ENCODE assay signal across 14 cellular contexts in genomic region chr2:20478961-20479360, GRCh38.
DNase-seq lines count a peak whose midpoint lies in the region; ATAC-seq lines count a peak whose summit lies in the region.
"Had no signal": no experiment of that assay in that cellular context is flagged by ENCODE, and none has a peak within 500 bp of the region (broad histone marks: within the 10 kb centered on the region; RNA-seq: fewer than 3 reads in every experiment).

No MANE protein-coding gene starts in this region.

- DNase-seq in activated effector memory CD4-positive, alpha-beta T cell treated with anti-CD3 and anti-CD28 coated beads, Interleukin-2, amount 50 U/mL, for 16 hours: peak; percentile 31
- DNase-seq in activated effector memory CD4-positive, alpha-beta T cell treated with Interleukin-2 at 50 U/mL for 16 hours: no peak
- DNase-seq in islet precursor cell: peak; percentile 30
- peak; percentile 39 for DNase-seq in pons (ENCODE audit: low spot score)
- DNase-seq in NCI-H69 (lab: John Stamatoyannopoulos, UW): no peak
- DNase-seq: CD8-positive, alpha-beta memory T cell; DND-41; GOT3; NCI-H1417; NCI-H187 treated with DMSO at 0.1 percent for 48 hours; NCI-H526 treated with DMSO at 0.1 percent for 48 hours had no signal

- ATAC-seq in GM21723 (IDR thresholded peaks at IDR 0.05; ENCODE audit: unreplicated experiment) (no peak), GM18861 (IDR thresholded peaks at IDR 0.05; ENCODE audit: unreplicated experiment) (no peak), GM19324 (IDR thresholded peaks at IDR 0.05; ENCODE audit: low FRiP score, unreplicated experiment) (no peak)

Comparison
In these comparisons a context has a peak if more than half of its experiments do, and no peak if none do; other contexts are left out.
1. DNase-seq: peak in activated effector memory CD4-positive, alpha-beta T cell treated with anti-CD3 and anti-CD28 coated beads, Interleukin-2, amount 50 U/mL, for 16 hours (single experiment), islet precursor cell (single experiment) and pons (single experiment); none in activated effector memory CD4-positive, alpha-beta T cell treated with Interleukin-2 at 50 U/mL for 16 hours (single experiment) and NCI-H69 (single experiment).